24 cellular contexts compared by ENCODE assay signal in the genomic region with DNA sequence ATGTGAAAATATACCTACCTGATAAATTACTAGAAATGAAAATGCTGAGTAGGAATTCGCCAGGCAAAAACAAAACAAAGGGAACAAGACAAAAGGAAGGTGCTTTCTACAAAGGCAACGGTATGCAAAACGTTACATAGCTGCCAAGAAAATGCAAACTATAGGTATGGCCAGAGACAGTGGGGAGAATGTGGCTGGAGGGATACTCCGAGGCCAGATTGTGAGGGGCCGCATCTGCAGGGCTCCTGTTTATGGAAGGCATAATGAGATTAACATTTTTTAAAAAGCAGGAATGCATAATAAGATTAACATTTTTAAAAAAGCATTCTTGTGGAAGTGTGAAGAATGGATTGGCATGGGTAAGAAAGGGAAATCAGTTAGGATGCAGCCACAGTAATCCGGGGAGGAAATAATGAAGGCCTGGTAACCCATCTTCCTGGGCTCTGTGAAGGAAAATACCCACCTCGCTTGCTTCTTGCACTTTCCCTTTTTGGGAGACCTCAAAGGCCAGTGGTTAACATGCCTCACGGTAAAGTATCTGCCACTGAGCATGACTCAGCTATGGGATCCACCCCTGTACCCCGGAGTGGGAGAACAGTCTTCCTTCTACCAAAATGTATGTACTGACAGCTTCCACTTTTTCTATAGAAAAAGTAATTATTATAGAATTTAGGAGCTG.
A peak's percentile ranks its signal among the peaks of the same experiment; 100 is the strongest.
DNase-seq lines count a peak whose midpoint lies in the region; ATAC-seq, FAIRE-seq and TF ChIP-seq lines count a peak whose summit lies in the region.
"Had no signal": no experiment of that assay in that cellular context is flagged by ENCODE, and none has a peak within 500 bp of the region (broad histone marks: within the 10 kb centered on the region; RNA-seq: fewer than 3 reads in every experiment).

No MANE protein-coding gene starts in this region.

- FAIRE-seq in K562 (lab: Jason Lieb, UNC), result no peak
- FAIRE-seq: colon, GM12892 had no signal

- POLR2A ChIA-PET in activated CD4-positive, alpha-beta T cell treated with anti-CD3 and anti-CD28 coated beads for 36 hours (lab: Charles Lee), result no interaction called here
- POLR2A ChIA-PET in K562 (lab: Yijun Ruan, JAX), result interaction anchor here (0.6 to 0.7 kb wide), 2 partner anchors 23 to 1047 kb away, joined by 3 read pairs; no protein-coding TSS in a partner anchor

- H3K36me3 ChIP-seq in K562 (ENCODE audit: control insufficient read depth, insufficient read depth, low read length), result no peaks in the 10 kb centered on the region
- no peaks in the 10 kb centered on the region for H3K36me3 ChIP-seq in effector memory CD4-positive, alpha-beta T cell (ENCODE audit: control insufficient read depth, insufficient read depth, low read length)
- no peaks in the 10 kb centered on the region for H3K36me3 ChIP-seq in breast epithelium
- H3K36me3 ChIP-seq: tibial nerve had no signal

- no peak overlapping the region for H3K4me3 ChIP-seq in K562
- H3K4me3 ChIP-seq in effector memory CD4-positive, alpha-beta T cell (ENCODE audit: insufficient read depth, low read depth, low read length, poor library complexity, severe bottlenecking), result no peak overlapping the region
- H3K4me3 ChIP-seq in breast epithelium, result no peak overlapping the region
- H3K4me3 ChIP-seq: GM23248, tibial nerve had no signal

- H3K27me3 ChIP-seq in K562 (ENCODE audit: control insufficient read depth in 2 of 2, insufficient read depth in 2 of 2, low read length in 2 of 2) (no peaks in the 10 kb centered on the region), breast epithelium (no peaks in the 10 kb centered on the region)
- H3K27me3 ChIP-seq in effector memory CD4-positive, alpha-beta T cell (replicated peaks; ENCODE audit: control insufficient read depth, insufficient read depth, low read length, poor library complexity, severe bottlenecking), result no peaks in the 10 kb centered on the region
- H3K27me3 ChIP-seq: tibial nerve had no signal

- H3K4me2 ChIP-seq in K562 (ENCODE audit: insufficient read depth, low read length), result no peak overlapping the region

- H3K36me3 Mint-ChIP-seq in activated CD4-positive, alpha-beta T cell treated with anti-CD3 and anti-CD28 coated beads, Interleukin-2, amount 10 ng/mL, durations not matched to agents 24 days and 14 days (ENCODE audit: low read depth), result peaks cover 2% of the 10 kb centered on the region
- no peaks in the 10 kb centered on the region for H3K36me3 Mint-ChIP-seq in activated CD4-positive, alpha-beta T cell treated with anti-CD3 and anti-CD28 coated beads for 36 hours (ENCODE audit: low read depth)
- H3K36me3 Mint-ChIP-seq: T-cell had no signal

- BruUV-seq in K562 (replicated peaks; lab: Mats Ljungman, UMichigan), result no TSS peak

- no peak for TF ChIP-seq EP300 in K562 (IDR thresholded peaks at IDR 0.05; ENCODE audit: low read length)

- DNase-seq in activated CD4-positive, alpha-beta T cell treated with anti-CD3 and anti-CD28 coated beads, Interleukin-2, amount 10 ng/mL, durations not matched to agents 24 days and 14 days, result peak; percentile 59
- DNase-seq in activated CD4-positive, alpha-beta T cell treated with anti-CD3 and anti-CD28 coated beads for 36 hours, result no peak
- DNase-seq in MV-4-11 (lab: John Stamatoyannopoulos, UW) (peak; percentile 36), K562 (ENCODE audit: extremely low read depth in 1 of 4, low spot score in 3 of 4) (peak in 2 of 4 experiments; percentile 22 to 34), breast epithelium (ENCODE audit: low spot score in 2 of 2) (no peak)
- peak; percentile 13 for DNase-seq in stimulated activated naive CD8-positive, alpha-beta T cell treated with anti-CD3 and anti-CD28 coated beads, Interleukin-15, Interleukin-2, amounts not matched to agents 100 U/mL and 50 U/mL, for 24 hours
- DNase-seq in effector memory CD4-positive, alpha-beta T cell, result no peak
- DNase-seq: activated CD8-positive, alpha-beta memory T cell treated with anti-CD3 and anti-CD28 coated beads, Interleukin-2, amount 50 U/mL, for 48 hours; activated effector memory CD4-positive, alpha-beta T cell treated with anti-CD3 and anti-CD28 coated beads, Interleukin-2, amount 50 U/mL, for 16 hours; DMS79 treated with DMSO at 0.1 percent for 48 hours; GM23248; mammary epithelial cell; NCI-H1694; occipital lobe; PC-3; SHP77 treated with DMSO at 0.1 percent for 48 hours; stimulated activated CD4-positive, alpha-beta T cell treated with anti-CD3 and anti-CD28 coated beads, Interleukin-4, amount 100 ng/mL, for 4 hours; T-cell had no signal

- H3K9me3 Mint-ChIP-seq in activated CD4-positive, alpha-beta T cell treated with anti-CD3 and anti-CD28 coated beads, Interleukin-2, amount 10 ng/mL, durations not matched to agents 24 days and 14 days, result peaks cover 12% of the 10 kb centered on the region
- no peaks in the 10 kb centered on the region for H3K9me3 Mint-ChIP-seq in activated CD4-positive, alpha-beta T cell treated with anti-CD3 and anti-CD28 coated beads for 36 hours (ENCODE audit: low read depth)
- H3K9me3 Mint-ChIP-seq: stimulated activated naive CD8-positive, alpha-beta T cell treated with anti-CD3 and anti-CD28 coated beads, Interleukin-15, Interleukin-2, amounts not matched to agents 100 ng/mL and 50 ng/mL, for 24 hours; T-cell had no signal

- TF ChIP-seq POLR2A in K562 (conservative IDR thresholded peaks at IDR 0.05) (no peak), breast epithelium (IDR thresholded peaks at IDR 0.05) (no peak)

- H3K9me1 ChIP-seq in K562 (ENCODE audit: control insufficient read depth, insufficient read depth, low read length), result no peaks in the 10 kb centered on the region

- in situ Hi-C loops in K562 (cut with MboI), result no loop called here

- H3K27me3 Mint-ChIP-seq in activated CD4-positive, alpha-beta T cell treated with anti-CD3 and anti-CD28 coated beads, Interleukin-2, amount 10 ng/mL, durations not matched to agents 24 days and 14 days, result no peaks in the 10 kb centered on the region
- H3K27me3 Mint-ChIP-seq in activated CD4-positive, alpha-beta T cell treated with anti-CD3 and anti-CD28 coated beads for 36 hours, result no peaks in the 10 kb centered on the region
- H3K27me3 Mint-ChIP-seq: B cell; stimulated activated naive CD8-positive, alpha-beta T cell treated with anti-CD3 and anti-CD28 coated beads, Interleukin-15, Interleukin-2, amounts not matched to agents 100 ng/mL and 50 ng/mL, for 24 hours; T-cell had no signal

- H3K27ac Mint-ChIP-seq in activated CD4-positive, alpha-beta T cell treated with anti-CD3 and anti-CD28 coated beads, Interleukin-2, amount 10 ng/mL, durations not matched to agents 24 days and 14 days, result no peak overlapping the region
- no peak overlapping the region for H3K27ac Mint-ChIP-seq in activated CD4-positive, alpha-beta T cell treated with anti-CD3 and anti-CD28 coated beads for 36 hours
- H3K27ac Mint-ChIP-seq: B cell; stimulated activated naive CD8-positive, alpha-beta T cell treated with anti-CD3 and anti-CD28 coated beads, Interleukin-15, Interleukin-2, amounts not matched to agents 100 ng/mL and 50 ng/mL, for 24 hours; T-cell had no signal

- no peak for ATAC-seq in activated CD4-positive, alpha-beta T cell treated with anti-CD3 and anti-CD28 coated beads for 36 hours
- ATAC-seq in K562 (peak; percentile 78), HG03378 (IDR thresholded peaks at IDR 0.05; ENCODE audit: unreplicated experiment) (no peak)
- ATAC-seq in stimulated activated naive CD8-positive, alpha-beta T cell treated with anti-CD3 and anti-CD28 coated beads, Interleukin-15, Interleukin-2, amounts not matched to agents 100 U/mL and 50 U/mL, for 24 hours, result peak; percentile 84
- ATAC-seq: PC-3, T-cell had no signal

- no peak overlapping the region for H3K9ac ChIP-seq in K562 (ENCODE audit: insufficient read depth in 1 of 2, low read depth in 2 of 2, low read length in 2 of 2)
- H3K9ac ChIP-seq: GM23248 had no signal

- no peak overlapping the region; the same call in 1 of the 2 replicates for H2AFZ ChIP-seq in K562 (ENCODE audit: low read depth, low read length)
- H2AFZ ChIP-seq: GM23248 had no signal

- no peaks in the 10 kb centered on the region for H3K79me2 ChIP-seq in K562 (ENCODE audit: control insufficient read depth, insufficient read depth, low read length)

- H3K27ac ChIP-seq in K562 (ENCODE audit: extremely low read depth, low read depth, low read length) (no peak overlapping the region), breast epithelium (no peak overlapping the region)
- H3K27ac ChIP-seq in effector memory CD4-positive, alpha-beta T cell (ENCODE audit: insufficient read depth, low read length, poor library complexity, severe bottlenecking), result no peak overlapping the region
- H3K27ac ChIP-seq: GM23248, tibial nerve had no signal

- no peaks in the 10 kb centered on the region for H3K4me1 ChIP-seq in K562 (replicated peaks in 1 of 2; ENCODE audit: control insufficient read depth in 2 of 2, insufficient read depth in 2 of 2, low read length in 2 of 2)
- no peaks in the 10 kb centered on the region for H3K4me1 ChIP-seq in effector memory CD4-positive, alpha-beta T cell (ENCODE audit: control insufficient read depth, insufficient read depth, low read length, poor library complexity, severe bottlenecking)
- H3K4me1 ChIP-seq in breast epithelium, result no peaks in the 10 kb centered on the region

- peaks cover 19% of the 10 kb centered on the region for H3K4me1 Mint-ChIP-seq in activated CD4-positive, alpha-beta T cell treated with anti-CD3 and anti-CD28 coated beads, Interleukin-2, amount 10 ng/mL, durations not matched to agents 24 days and 14 days
- H3K4me1 Mint-ChIP-seq in activated CD4-positive, alpha-beta T cell treated with anti-CD3 and anti-CD28 coated beads for 36 hours, result peaks cover 16% of the 10 kb centered on the region
- H3K4me1 Mint-ChIP-seq: B cell had no signal

- no peak for TF ChIP-seq RAD21 in K562 (CRISPR knock-in tag; conservative IDR thresholded peaks at IDR 0.05 in 1 of 2, IDR thresholded peaks at IDR 0.05 in 1 of 2)

- no peaks in the 10 kb centered on the region for H3K9me3 ChIP-seq in K562 (replicated peaks; ENCODE audit: control insufficient read depth, insufficient read depth, low read depth, low read length)
- no peaks in the 10 kb centered on the region for H3K9me3 ChIP-seq in effector memory CD4-positive, alpha-beta T cell (ENCODE audit: control insufficient read depth, low read length)
- no peaks in the 10 kb centered on the region for H3K9me3 ChIP-seq in breast epithelium
- H3K9me3 ChIP-seq: tibial nerve had no signal

- no peak overlapping the region for H3K4me3 Mint-ChIP-seq in activated CD4-positive, alpha-beta T cell treated with anti-CD3 and anti-CD28 coated beads, Interleukin-2, amount 10 ng/mL, durations not matched to agents 24 days and 14 days
- no peak overlapping the region for H3K4me3 Mint-ChIP-seq in activated CD4-positive, alpha-beta T cell treated with anti-CD3 and anti-CD28 coated beads for 36 hours
- H3K4me3 Mint-ChIP-seq: B cell; stimulated activated naive CD8-positive, alpha-beta T cell treated with anti-CD3 and anti-CD28 coated beads, Interleukin-15, Interleukin-2, amounts not matched to agents 100 ng/mL and 50 ng/mL, for 24 hours; T-cell had no signal

- intact Hi-C loops in activated CD4-positive, alpha-beta T cell treated with anti-CD3 and anti-CD28 coated beads, Interleukin-2, amount 10 ng/mL, durations not matched to agents 24 days and 14 days (cut with micrococcal nuclease), result no loop called here
- intact Hi-C loops in activated CD4-positive, alpha-beta T cell treated with anti-CD3 and anti-CD28 coated beads for 36 hours (cut with DNase I, micrococcal nuclease), result no loop called here
- intact Hi-C loops in K562 (cut with micrococcal nuclease), result no loop called here
- intact Hi-C loops in breast epithelium (cut with DNase I; ENCODE audit: low total_unique reads), result no loop called here

- 33% methylated on average over 9 of the region's 9 CpGs for WGBS in K562 (ENCODE audit: insufficient coverage, low coverage, missing lambda C conversion rate)

- CTCF ChIA-PET in activated CD4-positive, alpha-beta T cell treated with anti-CD3 and anti-CD28 coated beads for 36 hours (lab: Charles Lee), result interaction anchor here (0.6 kb wide), 1 partner anchor 819 kb away, joined by 3 read pairs; no protein-coding TSS in a partner anchor
- CTCF ChIA-PET in K562 (lab: Yijun Ruan, JAX; ENCODE audit: low intra/inter-chr PET ratio), result no interaction called here

- TF ChIP-seq CTCF in K562 (IDR thresholded peaks at IDR 0.05 in 2 of 3, conservative IDR thresholded peaks at IDR 0.05 in 1 of 3; ENCODE audit: insufficient read depth in 2 of 3, low read depth in 1 of 3, low read length in 3 of 3), result no peak
- no peak for TF ChIP-seq CTCF in breast epithelium (IDR thresholded peaks at IDR 0.05)

- H4K20me1 ChIP-seq in K562 (replicated peaks; ENCODE audit: control insufficient read depth, insufficient read depth, low read length), result no peaks in the 10 kb centered on the region

Comparison
In these comparisons a context has a peak if more than half of its experiments do, and no peak if none do; other contexts are left out.
1. DNase-seq: peak in activated CD4-positive, alpha-beta T cell treated with anti-CD3 and anti-CD28 coated beads, Interleukin-2, amount 10 ng/mL, durations not matched to agents 24 days and 14 days (single experiment), MV-4-11 (single experiment) and stimulated activated naive CD8-positive, alpha-beta T cell treated with anti-CD3 and anti-CD28 coated beads, Interleukin-15, Interleukin-2, amounts not matched to agents 100 U/mL and 50 U/mL, for 24 hours (single experiment); none in activated CD4-positive, alpha-beta T cell treated with anti-CD3 and anti-CD28 coated beads for 36 hours (single experiment), effector memory CD4-positive, alpha-beta T cell (0 of 3) and breast epithelium (0 of 2).
2. ATAC-seq: peak in K562 (single experiment) and stimulated activated naive CD8-positive, alpha-beta T cell treated with anti-CD3 and anti-CD28 coated beads, Interleukin-15, Interleukin-2, amounts not matched to agents 100 U/mL and 50 U/mL, for 24 hours (single experiment); none in activated CD4-positive, alpha-beta T cell treated with anti-CD3 and anti-CD28 coated beads for 36 hours (single experiment) and HG03378 (single experiment).